1 cellular context compared by ENCODE assay signal in the genomic region with DNA sequence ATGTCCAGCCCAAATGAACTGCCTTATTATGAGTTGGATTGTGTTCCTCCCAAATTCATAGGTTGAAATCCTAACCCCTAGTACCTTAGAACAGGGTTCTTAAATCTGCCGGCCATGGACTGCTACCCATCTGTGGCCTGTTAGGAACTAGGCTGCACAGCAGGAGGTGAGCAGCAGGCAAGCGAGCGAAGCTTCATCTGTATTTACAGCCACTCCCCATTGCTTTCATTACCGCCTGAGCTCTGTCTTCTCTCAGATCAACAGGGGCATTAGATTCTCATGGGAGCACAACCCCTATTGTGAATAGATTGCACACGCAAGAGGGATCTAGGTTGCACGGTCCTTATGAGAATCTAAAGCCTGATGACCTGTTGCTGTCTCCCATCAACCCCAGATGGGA.
TF ChIP-seq lines count a peak whose summit lies in the region.

No MANE protein-coding gene starts in this region.

TF ChIP-seq in GM23338, 12 proteins besides CTCF, POLR2A, EP300 and RAD21 (continued from another document):
- TF ChIP-seq, protein P1, sequence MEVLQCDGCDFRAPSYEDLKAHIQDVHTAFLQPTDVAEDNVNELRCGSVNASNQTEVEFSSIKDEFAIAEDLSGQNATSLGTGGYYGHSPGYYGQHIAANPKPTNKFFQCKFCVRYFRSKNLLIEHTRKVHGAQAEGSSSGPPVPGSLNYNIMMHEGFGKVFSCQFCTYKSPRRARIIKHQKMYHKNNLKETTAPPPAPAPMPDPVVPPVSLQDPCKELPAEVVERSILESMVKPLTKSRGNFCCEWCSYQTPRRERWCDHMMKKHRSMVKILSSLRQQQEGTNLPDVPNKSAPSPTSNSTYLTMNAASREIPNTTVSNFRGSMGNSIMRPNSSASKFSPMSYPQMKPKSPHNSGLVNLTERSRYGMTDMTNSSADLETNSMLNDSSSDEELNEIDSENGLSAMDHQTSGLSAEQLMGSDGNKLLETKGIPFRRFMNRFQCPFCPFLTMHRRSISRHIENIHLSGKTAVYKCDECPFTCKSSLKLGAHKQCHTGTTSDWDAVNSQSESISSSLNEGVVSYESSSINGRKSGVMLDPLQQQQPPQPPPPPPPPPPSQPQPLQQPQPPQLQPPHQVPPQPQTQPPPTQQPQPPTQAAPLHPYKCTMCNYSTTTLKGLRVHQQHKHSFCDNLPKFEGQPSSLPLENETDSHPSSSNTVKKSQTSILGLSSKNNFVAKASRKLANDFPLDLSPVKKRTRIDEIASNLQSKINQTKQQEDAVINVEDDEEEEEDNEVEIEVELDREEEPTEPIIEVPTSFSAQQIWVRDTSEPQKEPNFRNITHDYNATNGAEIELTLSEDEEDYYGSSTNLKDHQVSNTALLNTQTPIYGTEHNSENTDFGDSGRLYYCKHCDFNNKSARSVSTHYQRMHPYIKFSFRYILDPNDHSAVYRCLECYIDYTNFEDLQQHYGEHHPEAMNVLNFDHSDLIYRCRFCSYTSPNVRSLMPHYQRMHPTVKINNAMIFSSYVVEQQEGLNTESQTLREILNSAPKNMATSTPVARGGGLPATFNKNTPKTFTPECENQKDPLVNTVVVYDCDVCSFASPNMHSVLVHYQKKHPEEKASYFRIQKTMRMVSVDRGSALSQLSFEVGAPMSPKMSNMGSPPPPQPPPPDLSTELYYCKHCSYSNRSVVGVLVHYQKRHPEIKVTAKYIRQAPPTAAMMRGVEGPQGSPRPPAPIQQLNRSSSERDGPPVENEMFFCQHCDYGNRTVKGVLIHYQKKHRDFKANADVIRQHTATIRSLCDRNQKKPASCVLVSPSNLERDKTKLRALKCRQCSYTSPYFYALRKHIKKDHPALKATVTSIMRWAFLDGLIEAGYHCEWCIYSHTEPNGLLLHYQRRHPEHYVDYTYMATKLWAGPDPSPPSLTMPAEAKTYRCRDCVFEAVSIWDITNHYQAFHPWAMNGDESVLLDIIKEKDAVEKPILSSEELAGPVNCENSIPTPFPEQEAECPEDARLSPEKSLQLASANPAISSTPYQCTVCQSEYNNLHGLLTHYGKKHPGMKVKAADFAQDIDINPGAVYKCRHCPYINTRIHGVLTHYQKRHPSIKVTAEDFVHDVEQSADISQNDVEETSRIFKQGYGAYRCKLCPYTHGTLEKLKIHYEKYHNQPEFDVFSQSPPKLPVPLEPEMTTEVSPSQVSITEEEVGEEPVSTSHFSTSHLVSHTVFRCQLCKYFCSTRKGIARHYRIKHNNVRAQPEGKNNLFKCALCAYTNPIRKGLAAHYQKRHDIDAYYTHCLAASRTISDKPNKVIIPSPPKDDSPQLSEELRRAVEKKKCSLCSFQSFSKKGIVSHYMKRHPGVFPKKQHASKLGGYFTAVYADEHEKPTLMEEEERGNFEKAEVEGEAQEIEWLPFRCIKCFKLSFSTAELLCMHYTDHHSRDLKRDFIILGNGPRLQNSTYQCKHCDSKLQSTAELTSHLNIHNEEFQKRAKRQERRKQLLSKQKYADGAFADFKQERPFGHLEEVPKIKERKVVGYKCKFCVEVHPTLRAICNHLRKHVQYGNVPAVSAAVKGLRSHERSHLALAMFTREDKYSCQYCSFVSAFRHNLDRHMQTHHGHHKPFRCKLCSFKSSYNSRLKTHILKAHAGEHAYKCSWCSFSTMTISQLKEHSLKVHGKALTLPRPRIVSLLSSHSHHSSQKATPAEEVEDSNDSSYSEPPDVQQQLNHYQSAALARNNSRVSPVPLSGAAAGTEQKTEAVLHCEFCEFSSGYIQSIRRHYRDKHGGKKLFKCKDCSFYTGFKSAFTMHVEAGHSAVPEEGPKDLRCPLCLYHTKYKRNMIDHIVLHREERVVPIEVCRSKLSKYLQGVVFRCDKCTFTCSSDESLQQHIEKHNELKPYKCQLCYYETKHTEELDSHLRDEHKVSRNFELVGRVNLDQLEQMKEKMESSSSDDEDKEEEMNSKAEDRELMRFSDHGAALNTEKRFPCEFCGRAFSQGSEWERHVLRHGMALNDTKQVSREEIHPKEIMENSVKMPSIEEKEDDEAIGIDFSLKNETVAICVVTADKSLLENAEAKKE (CRISPR knock-in tag; IDR thresholded peaks at IDR 0.05), result no peak
- TF ChIP-seq, protein P2, sequence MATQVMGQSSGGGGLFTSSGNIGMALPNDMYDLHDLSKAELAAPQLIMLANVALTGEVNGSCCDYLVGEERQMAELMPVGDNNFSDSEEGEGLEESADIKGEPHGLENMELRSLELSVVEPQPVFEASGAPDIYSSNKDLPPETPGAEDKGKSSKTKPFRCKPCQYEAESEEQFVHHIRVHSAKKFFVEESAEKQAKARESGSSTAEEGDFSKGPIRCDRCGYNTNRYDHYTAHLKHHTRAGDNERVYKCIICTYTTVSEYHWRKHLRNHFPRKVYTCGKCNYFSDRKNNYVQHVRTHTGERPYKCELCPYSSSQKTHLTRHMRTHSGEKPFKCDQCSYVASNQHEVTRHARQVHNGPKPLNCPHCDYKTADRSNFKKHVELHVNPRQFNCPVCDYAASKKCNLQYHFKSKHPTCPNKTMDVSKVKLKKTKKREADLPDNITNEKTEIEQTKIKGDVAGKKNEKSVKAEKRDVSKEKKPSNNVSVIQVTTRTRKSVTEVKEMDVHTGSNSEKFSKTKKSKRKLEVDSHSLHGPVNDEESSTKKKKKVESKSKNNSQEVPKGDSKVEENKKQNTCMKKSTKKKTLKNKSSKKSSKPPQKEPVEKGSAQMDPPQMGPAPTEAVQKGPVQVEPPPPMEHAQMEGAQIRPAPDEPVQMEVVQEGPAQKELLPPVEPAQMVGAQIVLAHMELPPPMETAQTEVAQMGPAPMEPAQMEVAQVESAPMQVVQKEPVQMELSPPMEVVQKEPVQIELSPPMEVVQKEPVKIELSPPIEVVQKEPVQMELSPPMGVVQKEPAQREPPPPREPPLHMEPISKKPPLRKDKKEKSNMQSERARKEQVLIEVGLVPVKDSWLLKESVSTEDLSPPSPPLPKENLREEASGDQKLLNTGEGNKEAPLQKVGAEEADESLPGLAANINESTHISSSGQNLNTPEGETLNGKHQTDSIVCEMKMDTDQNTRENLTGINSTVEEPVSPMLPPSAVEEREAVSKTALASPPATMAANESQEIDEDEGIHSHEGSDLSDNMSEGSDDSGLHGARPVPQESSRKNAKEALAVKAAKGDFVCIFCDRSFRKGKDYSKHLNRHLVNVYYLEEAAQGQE (IDR thresholded peaks at IDR 0.05; ENCODE audit: unreplicated experiment), result no peak
- no peak for TF ChIP-seq NANOG (IDR thresholded peaks at IDR 0.05; ENCODE audit: borderline replicate concordance)
- no peak for TF ChIP-seq CREB1 (CRISPR knock-in tag; IDR thresholded peaks at IDR 0.05; ENCODE audit: low read depth)
- TF ChIP-seq POLR2AphosphoS5 (IDR thresholded peaks at IDR 0.05; ENCODE audit: low read depth), result no peak
- no peak for TF ChIP-seq EZH2phosphoT487 (IDR thresholded peaks at IDR 0.05; ENCODE audit: unreplicated experiment)
- no peak for TF ChIP-seq ZNF114 (CRISPR knock-in tag; IDR thresholded peaks at IDR 0.05)
